In genomic region chr17:44308320-44308818, GRCh38 we compare ENCODE assay signal across 8 cellular contexts. TPM values are rescaled to one million over a fixed set of nuclear protein-coding genes. Genes with fewer than 3 reads are reported as not detected.
DNase-seq lines count a peak whose midpoint lies in the region; ATAC-seq and TF ChIP-seq lines count a peak whose summit lies in the region.

Gene RUNDC3A (plus strand): TSS chr17:44308601. CDS start chr17:44308833, 232 bp downstream.

- DNase-seq in A673 (ENCODE audit: low spot score): peak; percentile 80
- DNase-seq in H9: peak; percentile 98
- peak; percentile 77 for DNase-seq in NCI-H345 treated with DMSO at 0.1 percent for 48 hours (lab: John Stamatoyannopoulos, UW; ENCODE audit: unreplicated experiment)
- DNase-seq in activated CD4-positive, alpha-beta T cell treated with anti-CD3 and anti-CD28 coated beads, Interleukin-2, amount 10 ng/mL, durations not matched to agents 7 days and 5 days: peak; percentile 82
- DNase-seq in kidney tubule cell (ENCODE audit: low spot score): peak; percentile 79
- peak; percentile 87 for DNase-seq in stimulated activated CD4-positive, alpha-beta T cell treated with anti-CD3 and anti-CD28 coated beads, Interleukin-15, amount 100 ng/mL, for 24 hours

- POLR2A ChIA-PET in A673 (lab: Charles Lee; ENCODE audit: low non-redundant PET): no interaction called here
- POLR2A ChIA-PET in activated CD4-positive, alpha-beta T cell treated with anti-CD3 and anti-CD28 coated beads, Interleukin-2, amount 10 ng/mL, durations not matched to agents 7 days and 5 days (lab: Charles Lee): interaction anchor here (0.6 kb wide), 1 partner anchor 920 kb away, joined by 3 read pairs; no protein-coding TSS in a partner anchor

- no peak within 1 kb of the TSS for H2BK15ac ChIP-seq in H9 (ENCODE audit: low read depth, low read length)

- H3K79me2 ChIP-seq in H9 (ENCODE audit: insufficient read depth, low read length): no peaks in the 10 kb centered on the region

- H3K27ac ChIP-seq in A673 (ENCODE audit: low read depth, low read length, poor library complexity, severe bottlenecking): no peak within 1 kb of the TSS
- H3K27ac ChIP-seq in H9 (ENCODE audit: insufficient read length, low read depth, low read length): no peak within 1 kb of the TSS
- peak within 1 kb of the TSS; percentile 80 for H3K27ac ChIP-seq in cingulate gyrus (ENCODE audit: low read depth, low read length)

- H4K5ac ChIP-seq in H9 (ENCODE audit: insufficient read length, low read depth, low read length): no peak within 1 kb of the TSS

- no peak within 1 kb of the TSS for H2AK5ac ChIP-seq in H9 (ENCODE audit: insufficient read length, low read length)

- no peak within 1 kb of the TSS for H4K91ac ChIP-seq in H9 (ENCODE audit: insufficient read length, low read depth, low read length)

- peak within 1 kb of the TSS; percentile 41 for H3K18ac ChIP-seq in H9 (ENCODE audit: insufficient read length, low read depth, low read length)

- peaks cover 9% of the 10 kb centered on the region for H3K23me2 ChIP-seq in H9 (ENCODE audit: insufficient read length, low read depth, low read length, poor library complexity, severe bottlenecking)

- H3K4me3 ChIP-seq in A673 (ENCODE audit: low read depth, low read length, poor library complexity, severe bottlenecking): peak within 1 kb of the TSS; percentile 21

- H3K79me1 ChIP-seq in H9 (ENCODE audit: insufficient read depth, low read depth, low read length, poor library complexity, severe bottlenecking): no peaks in the 10 kb centered on the region

- peaks cover 0 to 7% (median 5%) of the 10 kb centered on the region in 3 experiments; a peak in 3 of 7 replicates for H3K36me3 Mint-ChIP-seq in H9 (ENCODE audit: insufficient read depth in 1 of 3, low read depth in 3 of 3)
- peaks cover 2% of the 10 kb centered on the region for H3K36me3 Mint-ChIP-seq in activated CD4-positive, alpha-beta T cell treated with anti-CD3 and anti-CD28 coated beads, Interleukin-2, amount 10 ng/mL, durations not matched to agents 7 days and 5 days (ENCODE audit: low read depth)

- H2BK5ac ChIP-seq in H9 (ENCODE audit: insufficient read length, low read length): no peak within 1 kb of the TSS

- H3K9me3 Mint-ChIP-seq in H9: no peaks in the 10 kb centered on the region
- H3K9me3 Mint-ChIP-seq in activated CD4-positive, alpha-beta T cell treated with anti-CD3 and anti-CD28 coated beads, Interleukin-2, amount 10 ng/mL, durations not matched to agents 7 days and 5 days: no peaks in the 10 kb centered on the region

- H4K20me1 ChIP-seq in H9 (ENCODE audit: control insufficient read depth, insufficient read depth, insufficient read length): no peaks in the 10 kb centered on the region

- TF ChIP-seq CTCF in A673 (conservative IDR thresholded peaks at IDR 0.05; ENCODE audit: low read depth, low read length): no peak
- no peak for TF ChIP-seq CTCF in H9 (conservative IDR thresholded peaks at IDR 0.05)

- H3K36me3 ChIP-seq in A673 (ENCODE audit: insufficient read depth, low read length, poor library complexity, severe bottlenecking): no peaks in the 10 kb centered on the region

- H3K56ac ChIP-seq in H9 (ENCODE audit: insufficient read length, low read depth, low read length): no peak within 1 kb of the TSS

- H2BK20ac ChIP-seq in H9 (ENCODE audit: low read depth, low read length, poor library complexity, severe bottlenecking): no peak within 1 kb of the TSS

- BruUV-seq in A673 (replicated peaks; lab: Mats Ljungman, UMichigan): no TSS peak

- H3K9ac ChIP-seq in H9 (ENCODE audit: extremely low read depth, insufficient read length, low read length): no peak within 1 kb of the TSS

- H3K27ac Mint-ChIP-seq in H9: peak within 1 kb of the TSS in 1 of 3 experiments; percentile 89; a peak in 2 of 7 replicates
- H3K27ac Mint-ChIP-seq in activated CD4-positive, alpha-beta T cell treated with anti-CD3 and anti-CD28 coated beads, Interleukin-2, amount 10 ng/mL, durations not matched to agents 7 days and 5 days: no peak within 1 kb of the TSS

- no peak within 1 kb of the TSS for H3K23ac ChIP-seq in H9 (ENCODE audit: insufficient read length, low read depth, low read length)

- no peak within 1 kb of the TSS for H2AFZ ChIP-seq in H9 (ENCODE audit: low read length)

- no peak within 1 kb of the TSS for H2BK120ac ChIP-seq in H9 (ENCODE audit: low read depth, low read length, poor library complexity, severe bottlenecking)

- H2BK12ac ChIP-seq in H9 (ENCODE audit: insufficient read length, low read depth, low read length): no peak within 1 kb of the TSS

- H3K9me3 ChIP-seq in A673 (ENCODE audit: low read depth, low read length, poor library complexity, severe bottlenecking): no peaks in the 10 kb centered on the region
- H3K9me3 ChIP-seq in H9 (ENCODE audit: control insufficient read depth, low read depth, low read length): no peaks in the 10 kb centered on the region

- H3K27me3 ChIP-seq in A673 (replicated peaks; ENCODE audit: insufficient read depth, low read depth, low read length, poor library complexity) (peaks cover 4% of the 10 kb centered on the region), H9 (ENCODE audit: insufficient read depth, low read length) (no peaks in the 10 kb centered on the region; the same call in 1 of the 2 replicates)

- H3K4me1 ChIP-seq in A673 (ENCODE audit: insufficient read depth, low read length, poor library complexity, severe bottlenecking) (no peaks in the 10 kb centered on the region), H9 (ENCODE audit: insufficient read depth, low read length) (peaks cover 7% of the 10 kb centered on the region; the same call in 1 of the 2 replicates)

- no peak within 1 kb of the TSS for H3K4ac ChIP-seq in H9 (ENCODE audit: low read depth, low read length)

- H3T11ph ChIP-seq in H9 (ENCODE audit: low read length): no peak within 1 kb of the TSS

- CTCF ChIA-PET in A673 (lab: Charles Lee): no interaction called here
- CTCF ChIA-PET in activated CD4-positive, alpha-beta T cell treated with anti-CD3 and anti-CD28 coated beads, Interleukin-2, amount 10 ng/mL, durations not matched to agents 7 days and 5 days (lab: Charles Lee): interaction anchor here (0.6 to 1.0 kb wide), 2 partner anchors 55 to 99 kb away, joined by 4 to 5 read pairs; no protein-coding TSS in a partner anchor

- no peak for ATAC-seq in GM19023 (IDR thresholded peaks at IDR 0.05; ENCODE audit: unreplicated experiment)

- H3K4me3 Mint-ChIP-seq in H9: peak within 1 kb of the TSS; percentile 67 to 81
- peak within 1 kb of the TSS; percentile 43 for H3K4me3 Mint-ChIP-seq in activated CD4-positive, alpha-beta T cell treated with anti-CD3 and anti-CD28 coated beads, Interleukin-2, amount 10 ng/mL, durations not matched to agents 7 days and 5 days

- H3K14ac ChIP-seq in H9 (ENCODE audit: insufficient read depth, low read length): no peak within 1 kb of the TSS

- peaks cover 23% of the 10 kb centered on the region for H3K27me3 Mint-ChIP-seq in H9 (ENCODE audit: low read depth)
- peaks cover 43% of the 10 kb centered on the region for H3K27me3 Mint-ChIP-seq in activated CD4-positive, alpha-beta T cell treated with anti-CD3 and anti-CD28 coated beads, Interleukin-2, amount 10 ng/mL, durations not matched to agents 7 days and 5 days

- intact Hi-C loops in A673 (cut with micrococcal nuclease; ENCODE audit: unreplicated experiment): no loop called here

- no CpG with 5 or more reads among the region's 39 CpGs for WGBS in H9 (ENCODE audit: extremely low coverage, insufficient read length, low lambda C conversion rate)

- peak within 1 kb of the TSS; percentile 75 for H3K4me2 ChIP-seq in H9 (ENCODE audit: insufficient read depth, insufficient read length, low read length)

- H4K8ac ChIP-seq in H9 (replicated peaks; ENCODE audit: insufficient read length, low read depth, low read length): no peak within 1 kb of the TSS

- H3K4me1 Mint-ChIP-seq in H9: peaks cover 34 to 49% of the 10 kb centered on the region in 2 experiments
- H3K4me1 Mint-ChIP-seq in activated CD4-positive, alpha-beta T cell treated with anti-CD3 and anti-CD28 coated beads, Interleukin-2, amount 10 ng/mL, durations not matched to agents 7 days and 5 days: peaks cover 16% of the 10 kb centered on the region

RNA-seq across cellular contexts. Expression of gene RUNDC3A, which starts in this region (rescaled TPM):
- 0.56 and 1.2 TPM in 2 replicates for total RNA-seq in A673 (2021)
- 2.2 and 3.8 TPM in 2 replicates for total RNA-seq in H9 (2021)
- under 1 TPM; 0.10 TPM for total RNA-seq in activated CD4-positive, alpha-beta T cell treated with anti-CD3 and anti-CD28 coated beads, Interleukin-2, amount 10 ng/mL, durations not matched to agents 7 days and 5 days

Comparison
In these comparisons a context has a peak if more than half of its experiments do, and no peak if none do; other contexts are left out.
1. Peak in DNase-seq in activated CD4-positive, alpha-beta T cell treated with anti-CD3 and anti-CD28 coated beads, Interleukin-2, amount 10 ng/mL, durations not matched to agents 7 days and 5 days; RNA of the gene not detected or under 1 TPM.